ENCODE assay signal across 9 cellular contexts in the genomic region with DNA sequence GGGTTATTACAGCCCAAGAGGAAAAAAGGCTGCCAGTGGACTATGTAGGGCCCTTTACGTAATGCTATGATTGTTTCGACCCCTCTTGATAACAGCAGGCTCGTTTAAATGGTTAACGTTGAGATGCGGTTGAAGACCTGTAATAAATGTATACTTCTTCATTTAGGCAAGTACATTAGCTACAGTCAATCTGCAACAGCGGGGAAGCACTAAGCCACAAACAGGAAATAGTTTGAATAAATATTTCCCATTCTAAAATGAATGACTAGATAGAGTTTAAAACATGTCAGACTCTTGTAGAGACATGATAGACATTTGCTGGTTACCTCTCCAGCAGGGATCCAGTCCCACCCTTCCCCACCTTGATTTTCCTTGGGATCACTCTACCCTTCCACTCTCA. TPM values are rescaled to one million over a fixed set of nuclear protein-coding genes. Genes with fewer than 3 reads are reported as not detected.
DNase-seq lines count a peak whose midpoint lies in the region; ATAC-seq and TF ChIP-seq lines count a peak whose summit lies in the region.
"Had no signal": no experiment of that assay in that cellular context is flagged by ENCODE, and none has a peak within 500 bp of the region (broad histone marks: within the 10 kb centered on the region; RNA-seq: fewer than 3 reads in every experiment).

No MANE protein-coding gene starts in this region.

- peak overlapping the region; percentile 85 to 87 for H3K27ac Mint-ChIP-seq in natural killer cell treated with Interleukin-12 subunit alpha and Interleukin-12 subunit beta and Interleukin-15 and Interleukin-18, amount 100 ng/mL, for 72 hours
- H3K27ac Mint-ChIP-seq in WTC11: no peak overlapping the region
- H3K27ac Mint-ChIP-seq: nephron had no signal

- DNase-seq in NOMO-1 (lab: John Stamatoyannopoulos, UW; ENCODE audit: unreplicated experiment in 2 of 2): peak; percentile 73 to 87
- DNase-seq in natural killer cell treated with Interleukin-12 subunit alpha and Interleukin-12 subunit beta and Interleukin-15 and Interleukin-18, amount 100 ng/mL, for 72 hours (ENCODE audit: low spot score): no peak
- no peak for DNase-seq in thyroid gland
- DNase-seq in LoVo (ENCODE audit: low spot score): no peak
- no peak for DNase-seq in WTC11 (ENCODE audit: low spot score)
- DNase-seq in UCSD-AML1 (lab: John Stamatoyannopoulos, UW; ENCODE audit: unreplicated experiment): no peak

- no peaks in the 10 kb centered on the region for H3K4me1 ChIP-seq in thyroid gland

- no peaks in the 10 kb centered on the region for H3K9me3 ChIP-seq in thyroid gland

- H3K27me3 ChIP-seq in thyroid gland: no peaks in the 10 kb centered on the region

- peak overlapping the region; percentile 92 for H3K4me3 Mint-ChIP-seq in natural killer cell treated with Interleukin-12 subunit alpha and Interleukin-12 subunit beta and Interleukin-15 and Interleukin-18, amount 100 ng/mL, for 72 hours
- H3K4me3 Mint-ChIP-seq in WTC11: no peak overlapping the region
- H3K4me3 Mint-ChIP-seq: nephron had no signal

- no peaks in the 10 kb centered on the region for H3K27me3 Mint-ChIP-seq in natural killer cell treated with Interleukin-12 subunit alpha and Interleukin-12 subunit beta and Interleukin-15 and Interleukin-18, amount 100 ng/mL, for 72 hours
- H3K27me3 Mint-ChIP-seq in WTC11 (ENCODE audit: low read depth): peaks cover 6% of the 10 kb centered on the region; the same call in 1 of the 2 replicates

- H3K9me3 Mint-ChIP-seq in natural killer cell treated with Interleukin-12 subunit alpha and Interleukin-12 subunit beta and Interleukin-15 and Interleukin-18, amount 100 ng/mL, for 72 hours: peaks cover 8% of the 10 kb centered on the region
- peaks cover 35% of the 10 kb centered on the region for H3K9me3 Mint-ChIP-seq in WTC11

- intact Hi-C loops in thyroid gland (cut with DNase I): no loop called here

- CTCF ChIA-PET in WTC11 (lab: Charles Lee): no interaction called here

- POLR2A ChIA-PET in WTC11 (lab: Charles Lee): interaction anchor here (0.6 kb wide), 1 partner anchor 1075 kb away, joined by 3 read pairs; no protein-coding TSS in a partner anchor

- peaks cover 31% of the 10 kb centered on the region in 2 donors for H3K4me1 Mint-ChIP-seq in natural killer cell treated with Interleukin-12 subunit alpha and Interleukin-12 subunit beta and Interleukin-15 and Interleukin-18, amount 100 ng/mL, for 72 hours (ENCODE audit: low read depth in 2 of 2)
- H3K4me1 Mint-ChIP-seq in WTC11: peaks cover 18% of the 10 kb centered on the region
- H3K4me1 Mint-ChIP-seq: nephron had no signal

- no peak for TF ChIP-seq POLR2A in thyroid gland (IDR thresholded peaks at IDR 0.05)

- ATAC-seq in GM18873 (IDR thresholded peaks at IDR 0.05; ENCODE audit: low FRiP score, unreplicated experiment) (peak; percentile 67), HG02678 (IDR thresholded peaks at IDR 0.05; ENCODE audit: unreplicated experiment) (peak; percentile 61), WTC11 (no peak)
- ATAC-seq in natural killer cell treated with Interleukin-12 subunit alpha and Interleukin-12 subunit beta and Interleukin-15 and Interleukin-18, amount 100 ng/mL, for 72 hours: peak; percentile 86 to 87

- H3K36me3 Mint-ChIP-seq in natural killer cell treated with Interleukin-12 subunit alpha and Interleukin-12 subunit beta and Interleukin-15 and Interleukin-18, amount 100 ng/mL, for 72 hours: peaks cover 8% of the 10 kb centered on the region
- H3K36me3 Mint-ChIP-seq in WTC11: peaks cover 20% of the 10 kb centered on the region

- 72 to 73% methylated on average over 6 of the region's 6 CpGs for WGBS in thyroid gland, 2 donors

- H3K4me3 ChIP-seq in thyroid gland (replicated peaks in 1 of 3): no peak overlapping the region

- H3K27ac ChIP-seq in thyroid gland: no peak overlapping the region

- no peaks in the 10 kb centered on the region for H3K36me3 ChIP-seq in thyroid gland

- no peak for TF ChIP-seq CTCF in thyroid gland (IDR thresholded peaks at IDR 0.05)
- TF ChIP-seq CTCF in WTC11 (IDR thresholded peaks at IDR 0.05): no peak

TF ChIP-seq in WTC11, 78 proteins besides CTCF, POLR2A, EP300 and RAD21 (continues in another document):
- TF ChIP-seq, protein P1, sequence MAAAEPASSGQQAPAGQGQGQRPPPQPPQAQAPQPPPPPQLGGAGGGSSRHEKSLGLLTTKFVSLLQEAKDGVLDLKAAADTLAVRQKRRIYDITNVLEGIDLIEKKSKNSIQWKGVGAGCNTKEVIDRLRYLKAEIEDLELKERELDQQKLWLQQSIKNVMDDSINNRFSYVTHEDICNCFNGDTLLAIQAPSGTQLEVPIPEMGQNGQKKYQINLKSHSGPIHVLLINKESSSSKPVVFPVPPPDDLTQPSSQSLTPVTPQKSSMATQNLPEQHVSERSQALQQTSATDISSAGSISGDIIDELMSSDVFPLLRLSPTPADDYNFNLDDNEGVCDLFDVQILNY (CRISPR knock-in tag; IDR thresholded peaks at IDR 0.05): no peak
- TF ChIP-seq, protein P2, sequence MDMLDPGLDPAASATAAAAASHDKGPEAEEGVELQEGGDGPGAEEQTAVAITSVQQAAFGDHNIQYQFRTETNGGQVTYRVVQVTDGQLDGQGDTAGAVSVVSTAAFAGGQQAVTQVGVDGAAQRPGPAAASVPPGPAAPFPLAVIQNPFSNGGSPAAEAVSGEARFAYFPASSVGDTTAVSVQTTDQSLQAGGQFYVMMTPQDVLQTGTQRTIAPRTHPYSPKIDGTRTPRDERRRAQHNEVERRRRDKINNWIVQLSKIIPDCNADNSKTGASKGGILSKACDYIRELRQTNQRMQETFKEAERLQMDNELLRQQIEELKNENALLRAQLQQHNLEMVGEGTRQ (CRISPR knock-in tag; IDR thresholded peaks at IDR 0.05): no peak
- TF ChIP-seq, protein P3, sequence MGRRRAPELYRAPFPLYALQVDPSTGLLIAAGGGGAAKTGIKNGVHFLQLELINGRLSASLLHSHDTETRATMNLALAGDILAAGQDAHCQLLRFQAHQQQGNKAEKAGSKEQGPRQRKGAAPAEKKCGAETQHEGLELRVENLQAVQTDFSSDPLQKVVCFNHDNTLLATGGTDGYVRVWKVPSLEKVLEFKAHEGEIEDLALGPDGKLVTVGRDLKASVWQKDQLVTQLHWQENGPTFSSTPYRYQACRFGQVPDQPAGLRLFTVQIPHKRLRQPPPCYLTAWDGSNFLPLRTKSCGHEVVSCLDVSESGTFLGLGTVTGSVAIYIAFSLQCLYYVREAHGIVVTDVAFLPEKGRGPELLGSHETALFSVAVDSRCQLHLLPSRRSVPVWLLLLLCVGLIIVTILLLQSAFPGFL (CRISPR knock-in tag; IDR thresholded peaks at IDR 0.05; ENCODE audit: borderline replicate concordance): no peak
- TF ChIP-seq ZNF423 (CRISPR knock-in tag; IDR thresholded peaks at IDR 0.05): no peak
- TF ChIP-seq, protein P4, sequence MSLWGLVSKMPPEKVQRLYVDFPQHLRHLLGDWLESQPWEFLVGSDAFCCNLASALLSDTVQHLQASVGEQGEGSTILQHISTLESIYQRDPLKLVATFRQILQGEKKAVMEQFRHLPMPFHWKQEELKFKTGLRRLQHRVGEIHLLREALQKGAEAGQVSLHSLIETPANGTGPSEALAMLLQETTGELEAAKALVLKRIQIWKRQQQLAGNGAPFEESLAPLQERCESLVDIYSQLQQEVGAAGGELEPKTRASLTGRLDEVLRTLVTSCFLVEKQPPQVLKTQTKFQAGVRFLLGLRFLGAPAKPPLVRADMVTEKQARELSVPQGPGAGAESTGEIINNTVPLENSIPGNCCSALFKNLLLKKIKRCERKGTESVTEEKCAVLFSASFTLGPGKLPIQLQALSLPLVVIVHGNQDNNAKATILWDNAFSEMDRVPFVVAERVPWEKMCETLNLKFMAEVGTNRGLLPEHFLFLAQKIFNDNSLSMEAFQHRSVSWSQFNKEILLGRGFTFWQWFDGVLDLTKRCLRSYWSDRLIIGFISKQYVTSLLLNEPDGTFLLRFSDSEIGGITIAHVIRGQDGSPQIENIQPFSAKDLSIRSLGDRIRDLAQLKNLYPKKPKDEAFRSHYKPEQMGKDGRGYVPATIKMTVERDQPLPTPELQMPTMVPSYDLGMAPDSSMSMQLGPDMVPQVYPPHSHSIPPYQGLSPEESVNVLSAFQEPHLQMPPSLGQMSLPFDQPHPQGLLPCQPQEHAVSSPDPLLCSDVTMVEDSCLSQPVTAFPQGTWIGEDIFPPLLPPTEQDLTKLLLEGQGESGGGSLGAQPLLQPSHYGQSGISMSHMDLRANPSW (CRISPR knock-in tag; conservative IDR thresholded peaks at IDR 0.05; ENCODE audit: low read depth): no peak
- no peak for TF ChIP-seq NR3C1 (CRISPR knock-in tag; conservative IDR thresholded peaks at IDR 0.05; ENCODE audit: low read depth)
- TF ChIP-seq, protein P5, sequence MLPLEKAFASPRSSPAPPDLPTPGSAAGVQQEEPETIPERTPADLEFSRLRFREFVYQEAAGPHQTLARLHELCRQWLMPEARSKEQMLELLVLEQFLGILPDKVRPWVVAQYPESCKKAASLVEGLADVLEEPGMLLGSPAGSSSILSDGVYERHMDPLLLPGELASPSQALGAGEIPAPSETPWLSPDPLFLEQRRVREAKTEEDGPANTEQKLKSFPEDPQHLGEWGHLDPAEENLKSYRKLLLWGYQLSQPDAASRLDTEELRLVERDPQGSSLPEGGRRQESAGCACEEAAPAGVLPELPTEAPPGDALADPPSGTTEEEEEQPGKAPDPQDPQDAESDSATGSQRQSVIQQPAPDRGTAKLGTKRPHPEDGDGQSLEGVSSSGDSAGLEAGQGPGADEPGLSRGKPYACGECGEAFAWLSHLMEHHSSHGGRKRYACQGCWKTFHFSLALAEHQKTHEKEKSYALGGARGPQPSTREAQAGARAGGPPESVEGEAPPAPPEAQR (CRISPR knock-in tag; IDR thresholded peaks at IDR 0.05): no peak
- TF ChIP-seq ELF4 (CRISPR knock-in tag; IDR thresholded peaks at IDR 0.05; ENCODE audit: low read depth): no peak
- TF ChIP-seq, protein P6, sequence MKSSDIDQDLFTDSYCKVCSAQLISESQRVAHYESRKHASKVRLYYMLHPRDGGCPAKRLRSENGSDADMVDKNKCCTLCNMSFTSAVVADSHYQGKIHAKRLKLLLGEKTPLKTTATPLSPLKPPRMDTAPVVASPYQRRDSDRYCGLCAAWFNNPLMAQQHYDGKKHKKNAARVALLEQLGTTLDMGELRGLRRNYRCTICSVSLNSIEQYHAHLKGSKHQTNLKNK (CRISPR knock-in tag; IDR thresholded peaks at IDR 0.05): no peak
- no peak for TF ChIP-seq SMAD4 (CRISPR knock-in tag; IDR thresholded peaks at IDR 0.05)
- TF ChIP-seq, protein P7, sequence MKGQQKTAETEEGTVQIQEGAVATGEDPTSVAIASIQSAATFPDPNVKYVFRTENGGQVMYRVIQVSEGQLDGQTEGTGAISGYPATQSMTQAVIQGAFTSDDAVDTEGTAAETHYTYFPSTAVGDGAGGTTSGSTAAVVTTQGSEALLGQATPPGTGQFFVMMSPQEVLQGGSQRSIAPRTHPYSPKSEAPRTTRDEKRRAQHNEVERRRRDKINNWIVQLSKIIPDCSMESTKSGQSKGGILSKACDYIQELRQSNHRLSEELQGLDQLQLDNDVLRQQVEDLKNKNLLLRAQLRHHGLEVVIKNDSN (CRISPR knock-in tag; IDR thresholded peaks at IDR 0.05): no peak

RNA-seq across cellular contexts. Expression of a gene that starts 38.1 kb away (rescaled TPM):
- 10 to 100 TPM; 55.5 to 57.9 TPM for total RNA-seq in natural killer cell treated with Interleukin-12 subunit alpha and Interleukin-12 subunit beta and Interleukin-15 and Interleukin-18, amount 100 ng/mL, for 72 hours
- total RNA-seq in thyroid gland: 10 to 100 TPM; 16.4 to 39.1 (median 18.5) TPM
- total RNA-seq in WTC11 (2021): 20.1 to 22.4 TPM (median 20.9 TPM) in 3 replicates

Comparison
In these comparisons a context has a peak if more than half of its experiments do, and no peak if none do; other contexts are left out.
1. DNase-seq: peak in NOMO-1 (2 of 2); none in natural killer cell treated with Interleukin-12 subunit alpha and Interleukin-12 subunit beta and Interleukin-15 and Interleukin-18, amount 100 ng/mL, for 72 hours (single experiment), thyroid gland (0 of 2), LoVo (single experiment), WTC11 (single experiment) and UCSD-AML1 (single experiment).